9 cellular contexts compared by ENCODE assay signal in genomic region chr12:95574799-95575452, GRCh38. TPM values are rescaled to one million over a fixed set of nuclear protein-coding genes. Genes with fewer than 3 reads are reported as not detected.
DNase-seq lines count a peak whose midpoint lies in the region; ATAC-seq, FAIRE-seq and TF ChIP-seq lines count a peak whose summit lies in the region.
"Had no signal": no experiment of that assay in that cellular context is flagged by ENCODE, and none has a peak within 500 bp of the region (broad histone marks: within the 10 kb centered on the region; RNA-seq: fewer than 3 reads in every experiment).

No MANE protein-coding gene starts in this region.

- H3K9me3 Mint-ChIP-seq in osteocyte (ENCODE audit: unreplicated experiment) = no peaks in the 10 kb centered on the region

- no peak overlapping the region for H3K27ac ChIP-seq in A673 (ENCODE audit: low read depth, low read length, poor library complexity, severe bottlenecking)
- H3K27ac ChIP-seq: epithelial cell of prostate had no signal

- no peak overlapping the region for H3K4me3 Mint-ChIP-seq in osteocyte (ENCODE audit: unreplicated experiment)

- no peaks in the 10 kb centered on the region for H3K27me3 ChIP-seq in A673 (replicated peaks; ENCODE audit: insufficient read depth, low read depth, low read length, poor library complexity)

- H3K36me3 ChIP-seq in A673 (ENCODE audit: insufficient read depth, low read length, poor library complexity, severe bottlenecking) = no peaks in the 10 kb centered on the region

- POLR2A ChIA-PET in A673 (lab: Charles Lee; ENCODE audit: low non-redundant PET) = interaction anchor here (0.6 kb wide), 1 partner anchor 41 kb away, joined by 5 read pairs; no protein-coding TSS in a partner anchor

- H3K9me3 ChIP-seq in A673 (ENCODE audit: low read depth, low read length, poor library complexity, severe bottlenecking) = no peaks in the 10 kb centered on the region

- DNase-seq in A673 (ENCODE audit: low spot score) = peak; percentile 71
- peak; percentile 58 for DNase-seq in NCI-H748 (lab: John Stamatoyannopoulos, UW; ENCODE audit: unreplicated experiment)
- peak; percentile 67 for DNase-seq in epidermal melanocyte (ENCODE audit: insufficient read length, low spot score)
- no peak for DNase-seq in osteocyte (ENCODE audit: extremely low spot score, unreplicated experiment)
- no peak for DNase-seq in GM19239 (ENCODE audit: insufficient read length, low spot score)
- DNase-seq in GM12892 (ENCODE audit: insufficient read length) = no peak

- FAIRE-seq in GM19239 (lab: Jason Lieb, UNC) = no peak
- FAIRE-seq in GM12892 (lab: Jason Lieb, UNC) = no peak

- intact Hi-C loops in A673 (cut with micrococcal nuclease; ENCODE audit: unreplicated experiment) = no loop called here

- BruUV-seq in A673 (replicated peaks; lab: Mats Ljungman, UMichigan) = no TSS peak

- CTCF ChIA-PET in A673 (lab: Charles Lee) = interaction anchor here (0.5 to 1.4 kb wide), 9 partner anchors 12 to 458 kb away, joined by 4 to 10 read pairs (median 6); no protein-coding TSS in a partner anchor

- H3K4me3 ChIP-seq in A673 (ENCODE audit: low read depth, low read length, poor library complexity, severe bottlenecking) = no peak overlapping the region

- no peak for ATAC-seq in HG02763 (IDR thresholded peaks at IDR 0.05; ENCODE audit: unreplicated experiment)

- H3K27me3 Mint-ChIP-seq in osteocyte (ENCODE audit: unreplicated experiment) = peaks cover 2% of the 10 kb centered on the region

- H3K36me3 Mint-ChIP-seq in osteocyte (ENCODE audit: unreplicated experiment) = no peaks in the 10 kb centered on the region

- TF ChIP-seq POLR2A in GM12892 (IDR thresholded peaks at IDR 0.05; ENCODE audit: low read depth, low read length) = no peak

- H3K27ac Mint-ChIP-seq in osteocyte (ENCODE audit: unreplicated experiment) = no peak overlapping the region

- H3K4me1 Mint-ChIP-seq in osteocyte (ENCODE audit: unreplicated experiment) = peaks cover 9% of the 10 kb centered on the region

- peak; percentile 76 for TF ChIP-seq CTCF in A673 (conservative IDR thresholded peaks at IDR 0.05; ENCODE audit: low read depth, low read length)
- TF ChIP-seq CTCF in GM12872 (IDR thresholded peaks at IDR 0.05; ENCODE audit: insufficient read depth, low read depth, low read length) = peak; percentile 51
- TF ChIP-seq CTCF in osteocyte (IDR thresholded peaks at IDR 0.05) = peak; percentile 70

- no peaks in the 10 kb centered on the region for H3K4me1 ChIP-seq in A673 (ENCODE audit: insufficient read depth, low read length, poor library complexity, severe bottlenecking)

RNA-seq across cellular contexts. Expression of gene USP44, which starts 23.6 kb away (rescaled TPM):
- total RNA-seq in A673 (2021) (6.9 and 7.1 TPM in 2 replicates), osteocyte (0.39 and 0.73 TPM in 2 replicates)
- polyA plus RNA-seq in GM12892 (2012; ENCODE audit: missing spikeins) = 0.06 TPM

Comparison
In these comparisons a context has a peak if more than half of its experiments do, and no peak if none do; other contexts are left out.
1. DNase-seq: peak in A673 (single experiment), NCI-H748 (single experiment) and epidermal melanocyte (single experiment); none in osteocyte (single experiment), GM19239 (single experiment) and GM12892 (single experiment).
2. Peak in every context shown above with its lines, with median percentiles within 50 percentile points of each other: CTCF ChIP-seq.